ENCODE assay signal across 17 cellular contexts in the genomic region with DNA sequence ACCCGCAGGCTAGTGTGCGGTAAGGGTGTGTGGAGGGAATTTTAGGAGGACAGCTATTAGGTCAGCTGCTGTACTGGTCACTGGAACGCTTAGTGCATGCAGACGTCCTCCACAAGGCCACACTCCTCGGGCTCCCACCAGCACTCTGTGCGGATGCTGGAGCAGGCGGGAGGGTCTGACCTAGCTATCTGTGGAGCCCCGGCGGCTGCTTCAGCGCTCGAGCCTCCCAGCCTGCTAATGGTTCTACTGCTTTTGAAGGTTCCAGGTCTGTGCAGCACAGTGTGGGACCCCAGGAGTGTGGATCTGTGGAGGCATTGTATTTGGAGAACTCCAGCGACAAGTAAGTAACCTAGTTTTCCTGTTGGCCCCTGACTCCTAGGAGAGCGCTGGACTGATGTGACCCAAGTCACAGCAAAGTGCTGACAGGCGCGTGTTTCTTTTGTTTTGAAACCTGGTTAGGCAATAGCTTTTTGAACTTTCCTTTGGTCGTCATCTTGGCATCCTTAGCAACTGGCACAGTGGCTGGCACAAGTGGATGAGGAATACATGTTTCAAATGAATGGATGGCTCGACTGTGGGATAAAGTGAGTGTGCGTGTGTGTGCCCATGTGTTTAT.
DNase-seq lines count a peak whose midpoint lies in the region; ATAC-seq, FAIRE-seq and TF ChIP-seq lines count a peak whose summit lies in the region.
"Had no signal": no experiment of that assay in that cellular context is flagged by ENCODE, and none has a peak within 500 bp of the region (broad histone marks: within the 10 kb centered on the region; RNA-seq: fewer than 3 reads in every experiment).

No MANE protein-coding gene starts in this region.

- no peaks in the 10 kb centered on the region for H3K9me3 ChIP-seq in liver (ENCODE audit: control insufficient read depth in 4 of 4, low read length in 3 of 4)
- no peaks in the 10 kb centered on the region for H3K9me3 ChIP-seq in HepG2 (ENCODE audit: low read length)
- H3K9me3 ChIP-seq in right lobe of liver, result no peaks in the 10 kb centered on the region
- H3K9me3 ChIP-seq in WERI-Rb-1 (ENCODE audit: severe bottlenecking), result no peaks in the 10 kb centered on the region
- H3K9me3 ChIP-seq: HAP-1 had no signal

- intact Hi-C loops in HepG2 (cut with micrococcal nuclease; ENCODE audit: unreplicated experiment) (no loop called here), right lobe of liver (cut with DNase I) (no loop called here)

- no peak overlapping the region for H3K4me3 Mint-ChIP-seq in WTC11
- H3K4me3 Mint-ChIP-seq: CD4-positive, alpha-beta memory T cell; HFFc6 had no signal

- TF ChIP-seq RAD21 in liver (IDR thresholded peaks at IDR 0.05) (peak in 1 of 2 donors; percentile 39), HepG2 (CRISPR knock-in tag; IDR thresholded peaks at IDR 0.05) (no peak)

- no peaks in the 10 kb centered on the region for H3K9me3 Mint-ChIP-seq in WTC11
- H3K9me3 Mint-ChIP-seq: HFFc6 had no signal

- H3K4me1 ChIP-seq in liver (ENCODE audit: control insufficient read depth in 4 of 4, insufficient read depth in 4 of 4, low read length in 3 of 4) (peaks cover 3 to 12% (median 11%) of the 10 kb centered on the region in 4 donors), HepG2 (ENCODE audit: insufficient read depth, low read length) (no peaks in the 10 kb centered on the region), right lobe of liver (peaks cover 0 to 17% (median 3%) of the 10 kb centered on the region in 4 donors)
- H3K4me1 ChIP-seq: HAP-1 had no signal

- H2AFZ ChIP-seq in HepG2 (ENCODE audit: low read length), result no peak overlapping the region

- BruUV-seq in HepG2 (replicated peaks; lab: Mats Ljungman, UMichigan), result no TSS peak

- no peaks in the 10 kb centered on the region for H3K27me3 Mint-ChIP-seq in WTC11 (ENCODE audit: low read depth)
- H3K27me3 Mint-ChIP-seq: CD4-positive, alpha-beta memory T cell had no signal

- 71% methylated on average over 18 of the region's 18 CpGs for WGBS in liver
- WGBS in HepG2 (ENCODE audit: low lambda C conversion rate), result 98% methylated on average over 12 of the region's 18 CpGs
- 30% methylated on average over 7 of the region's 18 CpGs for WGBS in right lobe of liver (ENCODE audit: insufficient coverage, low coverage, low lambda C conversion rate, missing lambda C conversion rate)

- H3K9ac ChIP-seq in liver (ENCODE audit: low read depth in 1 of 2, low read length in 2 of 2) (no peak overlapping the region), HepG2 (ENCODE audit: insufficient read depth, low read depth, low read length) (no peak overlapping the region)

- CTCF ChIA-PET in HepG2 (lab: Yijun Ruan, JAX; ENCODE audit: low intra/inter-chr PET ratio, low total read pairs), result no interaction called here
- CTCF ChIA-PET in WTC11 (lab: Charles Lee), result interaction anchor here (0.9 to 1.4 kb wide), 3 partner anchors 12 to 61 kb away, joined by 3 to 5 read pairs (median 4); no protein-coding TSS in a partner anchor

- H3K36me3 ChIP-seq in liver (ENCODE audit: control insufficient read depth in 4 of 4, insufficient read depth in 3 of 4, low read depth in 1 of 4, low read length in 3 of 4), result peaks cover 4 to 16% (median 11%) of the 10 kb centered on the region in 4 donors
- peaks cover 8 to 20% of the 10 kb centered on the region in 2 experiments; a peak in 4 of 5 replicates for H3K36me3 ChIP-seq in HepG2 (replicated peaks in 1 of 2; ENCODE audit: control insufficient read depth in 1 of 2, insufficient read depth in 2 of 2, low read length in 2 of 2)
- peaks cover 0 to 19% (median 2%) of the 10 kb centered on the region in 4 donors for H3K36me3 ChIP-seq in right lobe of liver
- peaks cover 24% of the 10 kb centered on the region for H3K36me3 ChIP-seq in WERI-Rb-1

- ATAC-seq in HepG2, result no peak
- ATAC-seq in WTC11, result no peak
- peak; percentile 87 to 96 (median 90) for ATAC-seq in right lobe of liver

- H4K20me1 ChIP-seq in HepG2 (ENCODE audit: insufficient read depth, low read length), result no peaks in the 10 kb centered on the region

- no peaks in the 10 kb centered on the region for H3K4me1 Mint-ChIP-seq in WTC11
- H3K4me1 Mint-ChIP-seq: CD4-positive, alpha-beta memory T cell had no signal

- H3K4me2 ChIP-seq in HepG2 (ENCODE audit: low read depth, low read length), result no peak overlapping the region

- TF ChIP-seq POLR2A in HepG2 (IDR thresholded peaks at IDR 0.05; ENCODE audit: insufficient read depth in 1 of 2, low read depth in 2 of 2, low read length in 2 of 2) (no peak), right lobe of liver (IDR thresholded peaks at IDR 0.05) (no peak)

- H3K27me3 ChIP-seq in liver (ENCODE audit: control insufficient read depth in 4 of 4, insufficient read depth in 4 of 4, low read length in 3 of 4), result no peaks in the 10 kb centered on the region
- no peaks in the 10 kb centered on the region for H3K27me3 ChIP-seq in HepG2 (ENCODE audit: control insufficient read depth in 1 of 2, insufficient read depth in 2 of 2, low read length in 2 of 2)
- H3K27me3 ChIP-seq in right lobe of liver, result no peaks in the 10 kb centered on the region
- no peaks in the 10 kb centered on the region for H3K27me3 ChIP-seq in WERI-Rb-1 (ENCODE audit: insufficient read depth, low read depth, severe bottlenecking)

- POLR2A ChIA-PET in HepG2 (lab: Yijun Ruan, JAX) (no interaction called here), WTC11 (lab: Charles Lee) (no interaction called here)

- H3K27ac ChIP-seq in liver (ENCODE audit: low read depth in 1 of 2, low read length in 2 of 2), result peak overlapping the region; percentile 4 to 15
- H3K27ac ChIP-seq in HepG2 (ENCODE audit: extremely low read length, insufficient read depth, low read length), result no peak overlapping the region
- peak overlapping the region in 1 of 3 donors; percentile 53 for H3K27ac ChIP-seq in right lobe of liver
- no peak overlapping the region for H3K27ac ChIP-seq in WERI-Rb-1

- H3K79me2 ChIP-seq in HepG2 (ENCODE audit: insufficient read depth, low read length), result no peaks in the 10 kb centered on the region

- TF ChIP-seq EP300 in HepG2 (IDR thresholded peaks at IDR 0.05; ENCODE audit: low read depth in 2 of 2, low read length in 2 of 2) (no peak), HepG2 (CRISPR knock-in tag; IDR thresholded peaks at IDR 0.05; ENCODE audit: borderline replicate concordance) (no peak)

- TF ChIP-seq CTCF in liver (IDR thresholded peaks at IDR 0.05; ENCODE audit: low read depth, low read length, missing input control) (no peak), HepG2 (CRISPR knock-in tag; IDR thresholded peaks at IDR 0.05) (no peak), WTC11 (IDR thresholded peaks at IDR 0.05) (no peak), right lobe of liver (IDR thresholded peaks at IDR 0.05) (no peak), WERI-Rb-1 (IDR thresholded peaks at IDR 0.05; ENCODE audit: low read depth, low read length) (no peak)

- H3K27ac Mint-ChIP-seq in WTC11, result peak overlapping the region; percentile 43
- H3K27ac Mint-ChIP-seq: HFFc6 had no signal

- no peak for FAIRE-seq in HepG2 (lab: Jason Lieb, UNC)
- FAIRE-seq: G401.6, GM12892, H54 had no signal

- in situ Hi-C loops in HepG2 (cut with HindIII; ENCODE audit: extremely low pct_ligation_motif_present, low pct_unique_long_range_greater_than_20kb), result no loop called here

- H3K4me3 ChIP-seq in liver (ENCODE audit: low read depth in 1 of 3, low read length in 3 of 3), result no peak overlapping the region
- no peak overlapping the region for H3K4me3 ChIP-seq in HepG2 (replicated peaks in 1 of 3; ENCODE audit: insufficient read depth in 1 of 3, low read depth in 2 of 3, low read length in 3 of 3)
- no peak overlapping the region for H3K4me3 ChIP-seq in right lobe of liver
- H3K4me3 ChIP-seq in WERI-Rb-1 (ENCODE audit: low read depth, low read length), result no peak overlapping the region
- H3K4me3 ChIP-seq: HAP-1 had no signal

- H3K36me3 Mint-ChIP-seq in WTC11, result peaks cover 21% of the 10 kb centered on the region

- DNase-seq in HepG2 (ENCODE audit: low spot score) (no peak), WTC11 (ENCODE audit: low spot score) (no peak), right lobe of liver (peak in 2 of 3 donors; percentile 70 to 75), WERI-Rb-1 (no peak)
- no peak for DNase-seq in stimulated activated CD4-positive, alpha-beta T cell treated with anti-CD3 and anti-CD28 coated beads, Interleukin-15, amount 100 ng/mL, for 24 hours
- DNase-seq: Calu3; CD4-positive, alpha-beta memory T cell; COR-L47; DMS153; DND-41; GOT3; HFFc6 had no signal

TF ChIP-seq in liver, 16 proteins besides CTCF, POLR2A, EP300 and RAD21 (continues in another document):
- TF ChIP-seq SP1 (IDR thresholded peaks at IDR 0.05) (peak; percentile 40), FOXA2 (IDR thresholded peaks at IDR 0.05) (no peak), GABPA (IDR thresholded peaks at IDR 0.05 in 1 of 2, conservative IDR thresholded peaks at IDR 0.05 in 1 of 2) (no peak)
- TF ChIP-seq, protein P1, sequence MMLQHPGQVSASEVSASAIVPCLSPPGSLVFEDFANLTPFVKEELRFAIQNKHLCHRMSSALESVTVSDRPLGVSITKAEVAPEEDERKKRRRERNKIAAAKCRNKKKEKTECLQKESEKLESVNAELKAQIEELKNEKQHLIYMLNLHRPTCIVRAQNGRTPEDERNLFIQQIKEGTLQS (IDR thresholded peaks at IDR 0.05), result no peak

TF ChIP-seq in HepG2, 621 proteins besides CTCF, POLR2A, EP300 and RAD21:
- TF ChIP-seq NCOA1 (CRISPR knock-in tag; IDR thresholded peaks at IDR 0.05) (no peak), KDM3A (CRISPR knock-in tag; IDR thresholded peaks at IDR 0.05; ENCODE audit: low read depth) (no peak)

TF ChIP-seq in WTC11, 78 proteins besides CTCF, POLR2A, EP300 and RAD21 (continues in another document):
- no peak for TF ChIP-seq JUN (CRISPR knock-in tag; IDR thresholded peaks at IDR 0.05)

Comparison
In these comparisons a context has a peak if more than half of its experiments do, and no peak if none do; other contexts are left out.
1. H3K27ac ChIP-seq: peak in liver (2 of 2); none in HepG2 (single experiment) and WERI-Rb-1 (single experiment).
2. ATAC-seq: peak in right lobe of liver (4 of 4); none in HepG2 (single experiment) and WTC11 (single experiment).
3. DNase-seq: peak in right lobe of liver (2 of 3); none in HepG2 (single experiment), WTC11 (single experiment), stimulated activated CD4-positive, alpha-beta T cell treated with anti-CD3 and anti-CD28 coated beads, Interleukin-15, amount 100 ng/mL, for 24 hours (single experiment) and WERI-Rb-1 (single experiment).